ENCODE assay signal across 27 cellular contexts in genomic region chr14:43244142-43244625, GRCh38.
"Had no signal": no experiment of that assay in that cellular context is flagged by ENCODE, and none has a peak within 500 bp of the region (broad histone marks: within the 10 kb centered on the region; RNA-seq: fewer than 3 reads in every experiment).

No MANE protein-coding gene starts in this region.

- H3K4me1 ChIP-seq: stomach, suprapubic skin, testis, thyroid gland, tibial artery, tibial nerve, transverse colon, upper lobe of left lung, upper lobe of right lung, uterus, vagina had no signal

- H3K9me3 ChIP-seq: testis, thoracic aorta, thyroid gland, tibial artery, tibial nerve, transverse colon, upper lobe of left lung, upper lobe of right lung, uterus, vagina had no signal

- H3K4me3 ChIP-seq: stomach, suprapubic skin, testis, thoracic aorta, thyroid gland, tibial artery, tibial nerve, transverse colon, upper lobe of left lung, upper lobe of right lung, uterus, vagina had no signal

- H3K36me3 ChIP-seq: stomach, suprapubic skin, thoracic aorta, thyroid gland, tibial artery, tibial nerve, transverse colon, upper lobe of left lung, upper lobe of right lung, uterus, vagina had no signal

- FAIRE-seq: urothelium cell line had no signal

- ATAC-seq: stimulated activated effector memory CD8-positive, alpha-beta T cell treated with anti-CD3 and anti-CD28 coated beads, Interleukin-12 subunit alpha, Interleukin-12 subunit beta, amount 100 ng/mL, for 72 hours; stimulated activated memory B cell treated with anti-CD40 and anti-IgM and Interleukin-4, amounts not matched to agents 10 μg/mL and 1 μg/mL and 100 μg/mL, for 72 hours; stimulated activated naive B cell treated with anti-CD40 and anti-IgM and Interleukin-4, amounts not matched to agents 10 μg/mL and 1 μg/mL and 100 μg/mL, for 72 hours; stimulated activated naive CD8-positive, alpha-beta T cell treated with anti-CD3 and anti-CD28 coated beads, Interleukin-15, amount 100 ng/mL, for 72 hours; stimulated activated naive CD8-positive, alpha-beta T cell treated with anti-CD3 and anti-CD28 coated beads, Interleukin-15, Interleukin-2, amounts not matched to agents 100 U/mL and 50 U/mL, for 24 hours; upper lobe of right lung had no signal

- H3K27me3 ChIP-seq: stomach, suprapubic skin, testis, thyroid gland, tibial artery, tibial nerve, transverse colon, upper lobe of left lung, upper lobe of right lung, uterus, vagina had no signal

- DNase-seq: stimulated activated CD4-positive, alpha-beta T cell treated with anti-CD3 and anti-CD28 coated beads, Interleukin-2, amount 100 ng/mL, for 48 hours; stimulated activated CD4-positive, alpha-beta T cell treated with anti-CD3 and anti-CD28 coated beads, Interleukin-4, amount 100 ng/mL, for 1 hour; stimulated activated CD4-positive, alpha-beta T cell treated with anti-CD3 and anti-CD28 coated beads, Interleukin-4, amount 100 ng/mL, for 24 hours; stimulated activated CD4-positive, alpha-beta T cell treated with anti-CD3 and anti-CD28 coated beads, Interleukin-4, amount 100 ng/mL, for 4 hours; stimulated activated CD8-positive, alpha-beta memory T cell treated with anti-CD3 and anti-CD28 coated beads, Interleukin-4, amount 100 ng/mL, for 48 hours; stimulated activated naive B cell treated with anti-CD40 and anti-IgM and Interleukin-4, amounts not matched to agents 10 μg/mL and 1 μg/mL and 100 μg/mL, for 72 hours; stimulated activated naive CD4-positive, alpha-beta T cell; stimulated activated naive CD4-positive, alpha-beta T cell treated with Interleukin-2 at 50 U/mL for 16 hours; stimulated activated naive CD8-positive, alpha-beta T cell treated with anti-CD3 and anti-CD28 coated beads, Interleukin-15, amount 100 ng/mL, for 72 hours; stimulated activated naive CD8-positive, alpha-beta T cell treated with anti-CD3 and anti-CD28 coated beads, Interleukin-15, Interleukin-2, amounts not matched to agents 100 U/mL and 50 U/mL, for 24 hours; stomach; substantia nigra; testis; thyroid gland; tibial artery; transverse colon; trophoblast cell; upper lobe of left lung; upper lobe of right lung; uterus had no signal

- H3K27ac ChIP-seq: stomach, suprapubic skin, testis, thoracic aorta, thyroid gland, tibial artery, tibial nerve, transverse colon, upper lobe of left lung, upper lobe of right lung, uterus, vagina had no signal
